20 cellular contexts compared by ENCODE assay signal in genomic region chr3:58293516-58293915, GRCh38. TPM values are rescaled to one million over a fixed set of nuclear protein-coding genes. Genes with fewer than 3 reads are reported as not detected.
DNase-seq lines count a peak whose midpoint lies in the region; ATAC-seq and TF ChIP-seq lines count a peak whose summit lies in the region.
"Had no signal": no experiment of that assay in that cellular context is flagged by ENCODE, and none has a peak within 500 bp of the region (broad histone marks: within the 10 kb centered on the region; RNA-seq: fewer than 3 reads in every experiment).

No MANE protein-coding gene starts in this region.

- intact Hi-C loops in posterior cingulate gyrus (cut with DNase I), result no loop called here
- intact Hi-C loops in adrenal gland (cut with DNase I), result loop anchor here in 1 of 2 donors (10.0 kb wide), 1 partner anchor 49 kb away; no protein-coding TSS in a partner anchor
- intact Hi-C loops in CD4-positive, alpha-beta memory T cell (cut with micrococcal nuclease), result no loop called here

- no peak for ATAC-seq in HG02885 (IDR thresholded peaks at IDR 0.05; ENCODE audit: poor library complexity, unreplicated experiment)
- ATAC-seq: GM23338 had no signal

- peaks cover 3 to 8% of the 10 kb centered on the region in 2 donors for H3K36me3 Mint-ChIP-seq in CD4-positive, alpha-beta memory T cell

- H3K36me3 ChIP-seq in adrenal gland (replicated peaks in 1 of 2), result no peaks in the 10 kb centered on the region
- H3K36me3 ChIP-seq in CD4-positive, alpha-beta memory T cell (ENCODE audit: insufficient read depth, low read length), result no peaks in the 10 kb centered on the region
- H3K36me3 ChIP-seq: Peyer's patch had no signal

- H3K27me3 ChIP-seq in layer of hippocampus (ENCODE audit: control insufficient read depth, insufficient read depth, low read length), result no peaks in the 10 kb centered on the region
- H3K27me3 ChIP-seq in adrenal gland, result no peaks in the 10 kb centered on the region
- peaks cover 5% of the 10 kb centered on the region for H3K27me3 ChIP-seq in CD4-positive, alpha-beta memory T cell (ENCODE audit: insufficient read depth, low read length)
- H3K27me3 ChIP-seq: Peyer's patch had no signal

- H3K9me3 ChIP-seq in adrenal gland (replicated peaks in 1 of 3), result no peaks in the 10 kb centered on the region
- no peaks in the 10 kb centered on the region for H3K9me3 ChIP-seq in CD4-positive, alpha-beta memory T cell (ENCODE audit: control insufficient read depth in 1 of 2, low read length in 2 of 2)

- no peaks in the 10 kb centered on the region for H3K4me1 ChIP-seq in adrenal gland (replicated peaks in 1 of 2)
- H3K4me1 ChIP-seq in CD4-positive, alpha-beta memory T cell (ENCODE audit: insufficient read depth, low read length), result no peaks in the 10 kb centered on the region
- H3K4me1 ChIP-seq: Peyer's patch had no signal

- H3K4me1 Mint-ChIP-seq in CD4-positive, alpha-beta memory T cell, result no peaks in the 10 kb centered on the region
- H3K4me1 Mint-ChIP-seq: B cell; CD8-positive, alpha-beta memory T cell had no signal

- 80 to 84% (median 82%) methylated on average over 8 to 9 of the region's 9 CpGs for whole genome bisulfite sequencing in adrenal gland, 4 donors

- H3K4me3 ChIP-seq in adrenal gland, result no peak overlapping the region
- H3K4me3 ChIP-seq in CD4-positive, alpha-beta memory T cell (ENCODE audit: low read length in 2 of 2), result no peak overlapping the region
- H3K4me3 ChIP-seq: GM23338, Peyer's patch had no signal

- POLR2A ChIA-PET in HEK293T (lab: Yijun Ruan, JAX), result interaction anchor here (1.8 kb wide), 1 partner anchor 13 kb away, joined by 8 read pairs; the partner anchor contains the start of genes HTD2 and RPP14
- POLR2A ChIA-PET in CD4-positive, alpha-beta memory T cell (lab: Charles Lee; ENCODE audit: partially characterized antibody), result interaction anchor here (1.6 kb wide), 1 partner anchor 13 kb away, joined by 5 read pairs; the partner anchor contains the start of genes HTD2 and RPP14

- peak; percentile 24 for DNase-seq in NCI-H446 treated with DMSO at 0.1 percent for 48 hours (lab: John Stamatoyannopoulos, UW)
- DNase-seq in cerebellar cortex (ENCODE audit: low spot score), result peak; percentile 89
- DNase-seq in posterior cingulate gyrus, result peak in 8 of 10 donors; percentile 50 to 95 (median 62)
- no peak for DNase-seq in HEK293T (ENCODE audit: extremely low spot score)
- DNase-seq in adrenal gland, result no peak
- DNase-seq in CD4-positive, alpha-beta memory T cell, result no peak
- DNase-seq: ACHN; CD8-positive, alpha-beta memory T cell; MM.1S; NCI-H1105; NCI-H187 treated with DMSO at 0.1 percent for 48 hours; NCI-H2171; NCI-H82; Peyer's patch; SHP77 had no signal

- no peak for TF ChIP-seq CTCF in adrenal gland (IDR thresholded peaks at IDR 0.05)

- peaks cover 8 to 9% of the 10 kb centered on the region in 2 donors for H3K27me3 Mint-ChIP-seq in CD4-positive, alpha-beta memory T cell
- H3K27me3 Mint-ChIP-seq: B cell had no signal

- no peak for TF ChIP-seq POLR2A in adrenal gland (IDR thresholded peaks at IDR 0.05)

- H3K9me3 Mint-ChIP-seq in CD4-positive, alpha-beta memory T cell, result peaks cover 0 to 7% (median 0%) of the 10 kb centered on the region in 8 donors

- H3K27ac Mint-ChIP-seq in CD4-positive, alpha-beta memory T cell, result peak overlapping the region in 1 of 7 donors; percentile 23
- H3K27ac Mint-ChIP-seq: B cell, GM23338 had no signal

- CTCF ChIA-PET in HEK293T (lab: Yijun Ruan, JAX), result no interaction called here
- CTCF ChIA-PET in CD4-positive, alpha-beta memory T cell (lab: Charles Lee; ENCODE audit: partially characterized antibody), result interaction anchor here (1.0 kb wide), 1 partner anchor 13 kb away, joined by 5 read pairs; the partner anchor contains the start of genes HTD2 and RPP14

- H3K4me3 Mint-ChIP-seq in CD4-positive, alpha-beta memory T cell, result no peak overlapping the region
- H3K4me3 Mint-ChIP-seq: B cell; CD8-positive, alpha-beta memory T cell; GM23338 had no signal

- peak overlapping the region; percentile 90 for H3K27ac ChIP-seq in layer of hippocampus (ENCODE audit: low read depth, low read length)
- H3K27ac ChIP-seq in adrenal gland, result no peak overlapping the region
- H3K27ac ChIP-seq in CD4-positive, alpha-beta memory T cell (ENCODE audit: low read depth, low read length), result no peak overlapping the region
- H3K27ac ChIP-seq: KMS-11, Peyer's patch had no signal

TF ChIP-seq in HEK293T, 16 proteins besides CTCF, POLR2A, EP300 and RAD21:
- TF ChIP-seq ELF4 (IDR thresholded peaks at IDR 0.05) (no peak), FOXM1 (IDR thresholded peaks at IDR 0.05; ENCODE audit: borderline replicate concordance) (no peak), SUZ12 (IDR thresholded peaks at IDR 0.05) (no peak), SP1 (IDR thresholded peaks at IDR 0.05) (no peak), TARDBP (IDR thresholded peaks at IDR 0.05) (no peak), BHLHE40 (IDR thresholded peaks at IDR 0.05; ENCODE audit: borderline replicate concordance) (no peak), LEF1 (IDR thresholded peaks at IDR 0.05; ENCODE audit: borderline replicate concordance) (no peak), L3MBTL2 (conservative IDR thresholded peaks at IDR 0.05) (no peak), ZNF384 (IDR thresholded peaks at IDR 0.05) (no peak), FOXK2 (IDR thresholded peaks at IDR 0.05) (no peak), NFRKB (IDR thresholded peaks at IDR 0.05) (no peak), CTBP1 (IDR thresholded peaks at IDR 0.05; ENCODE audit: borderline replicate concordance) (no peak), HDGF (IDR thresholded peaks at IDR 0.05; ENCODE audit: borderline replicate concordance) (no peak), FOXA1 (IDR thresholded peaks at IDR 0.05) (no peak), PKNOX1 (IDR thresholded peaks at IDR 0.05) (no peak)
TF ChIP-seq in HEK293T: peak in this region for 0.

RNA-seq across cellular contexts. Expression of gene RPP14, which starts 12.5 kb away (rescaled TPM):
- 10 to 100 TPM in 7 of 8 donors, 1 to 10 TPM in 1; 9.2 to 20.9 (median 14.3) TPM for total RNA-seq in adrenal gland
- 10 to 100 TPM in 2 of 3 donors, 1 to 10 TPM in 1; 9.8 to 15.3 (median 10.1) TPM for polyA plus RNA-seq in adrenal gland
- 10 to 100 TPM; 15.1 to 15.4 TPM for total RNA-seq in CD4-positive, alpha-beta memory T cell
- polyA plus RNA-seq in CD4-positive, alpha-beta memory T cell, result 1 to 10 TPM; 6.1 to 6.3 TPM

RNA-seq across cellular contexts. Expression of gene HTD2, which starts 12.8 kb away (rescaled TPM):
- total RNA-seq in adrenal gland, result 10 to 100 TPM in 6 of 8 donors, 1 to 10 TPM in 2; 6.6 to 13.1 (median 10.7) TPM
- polyA plus RNA-seq in adrenal gland, result 1 to 10 TPM; 1.6 to 9.6 (median 2.0) TPM
- total RNA-seq in CD4-positive, alpha-beta memory T cell, result 10 to 100 TPM in 1 of 2 experiments, 1 to 10 TPM in 1; 9.2 to 10.5 TPM
- 10 to 100 TPM; 25.1 to 28.8 TPM for polyA plus RNA-seq in CD4-positive, alpha-beta memory T cell

RNA-seq across cellular contexts. Expression of gene PXK, which starts 39.2 kb away (rescaled TPM):
- total RNA-seq in adrenal gland, result 10 to 100 TPM; 19.7 to 35.8 (median 27.6) TPM
- 10 to 100 TPM in 1 of 3 donors, 1 to 10 TPM in 2; 5.6 to 40.5 (median 7.6) TPM for polyA plus RNA-seq in adrenal gland
- total RNA-seq in CD4-positive, alpha-beta memory T cell, result 10 to 100 TPM; 20.0 to 20.2 TPM
- polyA plus RNA-seq in CD4-positive, alpha-beta memory T cell, result 10 to 100 TPM; 23.5 to 28.7 TPM

RNA-seq across cellular contexts. Expression of gene ABHD6, which starts 55.9 kb away (rescaled TPM):
- 10 to 100 TPM; 17.2 to 36.6 (median 27.8) TPM for total RNA-seq in adrenal gland
- 10 to 100 TPM; 10.2 to 28.0 (median 14.6) TPM for polyA plus RNA-seq in adrenal gland
- 1 to 10 TPM; 5.1 to 7.2 TPM for total RNA-seq in CD4-positive, alpha-beta memory T cell
- 1 to 10 TPM; 4.7 to 8.2 TPM for polyA plus RNA-seq in CD4-positive, alpha-beta memory T cell

Comparison
In these comparisons a context has a peak if more than half of its experiments do, and no peak if none do; other contexts are left out.
1. DNase-seq: peak in NCI-H446 treated with DMSO at 0.1 percent for 48 hours (single experiment), cerebellar cortex (single experiment) and posterior cingulate gyrus (8 of 10); none in HEK293T (single experiment), adrenal gland (0 of 7) and CD4-positive, alpha-beta memory T cell (0 of 5).